7 cellular contexts compared by ENCODE assay signal in genomic region chr10:24778298-24778697, GRCh38.
"Had no signal": no experiment of that assay in that cellular context is flagged by ENCODE, and none has a peak within 500 bp of the region (broad histone marks: within the 10 kb centered on the region; RNA-seq: fewer than 3 reads in every experiment).

No MANE protein-coding gene starts in this region.

- H2AFZ ChIP-seq: GM23248 had no signal

- H3K9ac ChIP-seq: GM23248 had no signal

- FAIRE-seq: H1, H54, HTR-8/SVneo had no signal

- H3K4me3 ChIP-seq: GM23248 had no signal

- DNase-seq: GM23248, H9, HCEC 1CT, KG1 had no signal

- H3K27ac ChIP-seq: GM23248 had no signal
